In genomic region chr14:77590845-77591506, GRCh38 we compare ENCODE assay signal across 9 cellular contexts. TPM values are rescaled to one million over a fixed set of nuclear protein-coding genes. Genes with fewer than 3 reads are reported as not detected.
DNase-seq lines count a peak whose midpoint lies in the region; ATAC-seq and TF ChIP-seq lines count a peak whose summit lies in the region.
"Had no signal": no experiment of that assay in that cellular context is flagged by ENCODE, and none has a peak within 500 bp of the region (broad histone marks: within the 10 kb centered on the region; RNA-seq: fewer than 3 reads in every experiment).

No MANE protein-coding gene starts in this region.

- POLR2A ChIA-PET in T-cell (lab: Charles Lee) = no interaction called here

- peak overlapping the region; percentile 51 for H3K27ac ChIP-seq in C4-2B

- CTCF ChIA-PET in T-cell (lab: Charles Lee) = no interaction called here

- no peak for DNase-seq in T-cell
- no peak for DNase-seq in left lobe of liver (ENCODE audit: low spot score)
- DNase-seq in HuH-7.5 (ENCODE audit: low spot score) = no peak
- DNase-seq in stimulated activated CD4-positive, alpha-beta T cell treated with anti-CD3 and anti-CD28 coated beads, Interleukin-12 subunit alpha, Interleukin-12 subunit beta, amount 100 ng/mL, for 4 hours = no peak
- no peak for DNase-seq in GM03348 (ENCODE audit: low spot score)
- DNase-seq: DND-41 had no signal

- peaks cover 60 to 76% (median 64%) of the 10 kb centered on the region in 3 donors for H3K4me1 Mint-ChIP-seq in T-cell

- H3K27me3 Mint-ChIP-seq in T-cell = no peaks in the 10 kb centered on the region

- no peaks in the 10 kb centered on the region for H3K9me3 Mint-ChIP-seq in T-cell

- H3K27ac Mint-ChIP-seq in T-cell = peak overlapping the region; percentile 57 to 60

- ATAC-seq in GM19468 (IDR thresholded peaks at IDR 0.05; ENCODE audit: extremely low read depth, unreplicated experiment) = peak; percentile 21
- no peak for ATAC-seq in T-cell (replicated peaks in 1 of 4)
- ATAC-seq in left lobe of liver = peak; percentile 74
- ATAC-seq in GM19452 (IDR thresholded peaks at IDR 0.05; ENCODE audit: unreplicated experiment) = no peak

- H3K4me3 Mint-ChIP-seq in T-cell = no peak overlapping the region

- no peak for TF ChIP-seq CTCF in C4-2B (conservative IDR thresholded peaks at IDR 0.05)

- peaks cover 26% of the 10 kb centered on the region for H3K36me3 Mint-ChIP-seq in T-cell

RNA-seq across cellular contexts. Expression of gene SPTLC2, which starts 25.5 kb away (rescaled TPM):
- total RNA-seq in T-cell (10 to 100 TPM; 20.8 to 33.7 (median 26.2) TPM), left lobe of liver (8.7 TPM)

Comparison
In these comparisons a context has a peak if more than half of its experiments do, and no peak if none do; other contexts are left out.
1. ATAC-seq: peak in GM19468 (single experiment) and left lobe of liver (single experiment); none in T-cell (0 of 4) and GM19452 (single experiment).